Comparison of ENCODE assay signal across 1 cellular context in the genomic region with DNA sequence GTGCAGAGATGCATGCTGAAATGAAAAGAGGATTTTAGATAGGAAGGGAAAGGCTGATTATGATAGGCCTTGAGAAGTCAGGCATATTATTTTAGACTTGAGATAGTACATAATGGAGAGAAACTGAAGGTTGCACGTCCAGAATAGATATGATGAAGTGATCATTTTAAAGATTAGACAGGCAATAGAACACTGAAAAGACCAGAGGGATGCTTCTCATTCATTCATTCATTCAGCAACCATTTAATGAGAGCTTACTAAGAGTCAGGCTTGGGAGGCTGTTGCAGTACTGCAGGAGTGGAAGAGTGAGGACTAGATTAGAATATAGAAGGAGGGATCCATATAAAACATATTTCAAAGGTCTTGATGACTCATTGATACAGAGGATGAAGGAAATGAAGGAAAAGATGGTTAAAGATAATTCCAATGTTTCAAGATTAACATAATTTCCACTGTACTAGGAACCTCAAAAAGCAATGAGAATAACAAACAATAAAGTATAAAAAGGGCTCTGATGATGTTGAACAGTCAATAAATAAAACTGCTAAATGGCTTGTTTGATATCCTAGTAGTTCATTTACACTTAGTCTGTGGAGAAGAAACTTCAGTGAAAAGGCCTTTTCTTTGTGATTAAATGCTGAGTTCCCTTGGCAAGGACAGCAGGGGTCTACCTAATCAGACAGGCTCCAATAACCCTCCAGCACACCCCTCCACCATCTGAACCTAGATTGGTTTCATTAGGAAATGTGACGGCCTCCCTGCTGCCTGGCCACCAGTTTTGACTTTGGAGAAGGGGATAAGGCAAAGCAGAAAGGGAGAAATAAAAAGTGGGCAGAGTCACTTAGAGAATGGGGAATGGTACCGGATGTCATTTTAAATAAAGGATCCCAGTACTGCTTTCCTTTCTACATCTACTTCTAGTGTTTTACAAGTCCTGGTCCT.
A peak's percentile ranks its signal among the peaks of the same experiment; 100 is the strongest.
TF ChIP-seq lines count a peak whose summit lies in the region.

No MANE protein-coding gene starts in this region.

TF ChIP-seq in GM12878, 131 proteins besides CTCF, POLR2A, EP300 and RAD21:
- TF ChIP-seq SREBF2 (IDR thresholded peaks at IDR 0.05; ENCODE audit: low read length) (no peak), ZNF24 (IDR thresholded peaks at IDR 0.05) (peak; percentile 50; the same call in 1 of the 2 replicates)
